In genomic region chr5:72584466-72584865, GRCh38 we compare ENCODE assay signal across 10 cellular contexts.
A peak's percentile ranks its signal among the peaks of the same experiment; 100 is the strongest.
DNase-seq lines count a peak whose midpoint lies in the region; ATAC-seq and TF ChIP-seq lines count a peak whose summit lies in the region.
"Had no signal": no experiment of that assay in that cellular context is flagged by ENCODE, and none has a peak within 500 bp of the region (broad histone marks: within the 10 kb centered on the region; RNA-seq: fewer than 3 reads in every experiment).

No MANE protein-coding gene starts in this region.

- H3K9me3 ChIP-seq in WERI-Rb-1 (ENCODE audit: severe bottlenecking) (no peaks in the 10 kb centered on the region), left lung (no peaks in the 10 kb centered on the region)

- H3K9me3 Mint-ChIP-seq in activated CD8-positive, alpha-beta T cell treated with anti-CD3 and anti-CD28 coated beads, Interleukin-2, amount 10 ng/mL, durations not matched to agents 7 days and 5 days (ENCODE audit: insufficient read depth), result no peaks in the 10 kb centered on the region
- peaks cover 4% of the 10 kb centered on the region for H3K9me3 Mint-ChIP-seq in activated naive CD8-positive, alpha-beta T cell treated with anti-CD3 and anti-CD28 coated beads for 36 hours

- H3K36me3 ChIP-seq in WERI-Rb-1 (no peaks in the 10 kb centered on the region), left lung (no peaks in the 10 kb centered on the region)

- no peaks in the 10 kb centered on the region for H3K4me1 ChIP-seq in left lung

- H3K27me3 ChIP-seq in WERI-Rb-1 (ENCODE audit: insufficient read depth, low read depth, severe bottlenecking) (no peaks in the 10 kb centered on the region), left lung (no peaks in the 10 kb centered on the region)

- CTCF ChIA-PET in activated CD8-positive, alpha-beta T cell treated with anti-CD3 and anti-CD28 coated beads, Interleukin-2, amount 10 ng/mL, durations not matched to agents 7 days and 5 days (lab: Charles Lee), result no interaction called here

- H3K4me3 ChIP-seq in fibroblast of villous mesenchyme (ENCODE audit: low read depth, low read length), result no peak overlapping the region
- no peak overlapping the region for H3K4me3 ChIP-seq in WERI-Rb-1 (ENCODE audit: low read depth, low read length)
- H3K4me3 ChIP-seq in left lung, result no peak overlapping the region

- TF ChIP-seq CTCF in C4-2B (conservative IDR thresholded peaks at IDR 0.05) (0 out of 2 replicates have a peak, but pooled peaks have one; percentile 4), fibroblast of villous mesenchyme (IDR thresholded peaks at IDR 0.05; ENCODE audit: insufficient read depth, low read depth, low read length) (no peak), WERI-Rb-1 (IDR thresholded peaks at IDR 0.05; ENCODE audit: low read depth, low read length) (no peak), left lung (IDR thresholded peaks at IDR 0.05) (no peak)

- H3K27ac ChIP-seq in C4-2B, result no peak overlapping the region
- H3K27ac ChIP-seq in WERI-Rb-1, result no peak overlapping the region
- H3K27ac ChIP-seq in left lung, result no peak overlapping the region

- DNase-seq in fibroblast of villous mesenchyme (ENCODE audit: low read depth) (peak; percentile 53), WERI-Rb-1 (no peak), left lung (no peak)
- DNase-seq in activated CD8-positive, alpha-beta T cell treated with anti-CD3 and anti-CD28 coated beads, Interleukin-2, amount 10 ng/mL, durations not matched to agents 7 days and 5 days, result no peak
- DNase-seq in activated naive CD8-positive, alpha-beta T cell treated with anti-CD3 and anti-CD28 coated beads for 36 hours, result no peak
- DNase-seq: activated T-cell treated with anti-CD3 and anti-CD28 coated beads, Interleukin-2, amount 50 U/mL, for 1 hour; NCI-H1694 had no signal

- intact Hi-C loops in left lung (cut with DNase I), result no loop called here

- H3K27ac Mint-ChIP-seq in activated CD8-positive, alpha-beta T cell treated with anti-CD3 and anti-CD28 coated beads, Interleukin-2, amount 10 ng/mL, durations not matched to agents 7 days and 5 days, result no peak overlapping the region
- no peak overlapping the region for H3K27ac Mint-ChIP-seq in activated naive CD8-positive, alpha-beta T cell treated with anti-CD3 and anti-CD28 coated beads for 36 hours

- POLR2A ChIA-PET in activated CD8-positive, alpha-beta T cell treated with anti-CD3 and anti-CD28 coated beads, Interleukin-2, amount 10 ng/mL, durations not matched to agents 7 days and 5 days (lab: Charles Lee), result no interaction called here

- no peaks in the 10 kb centered on the region for H3K4me1 Mint-ChIP-seq in activated CD8-positive, alpha-beta T cell treated with anti-CD3 and anti-CD28 coated beads, Interleukin-2, amount 10 ng/mL, durations not matched to agents 7 days and 5 days (ENCODE audit: low read depth)
- H3K4me1 Mint-ChIP-seq in activated naive CD8-positive, alpha-beta T cell treated with anti-CD3 and anti-CD28 coated beads for 36 hours, result no peaks in the 10 kb centered on the region

- peaks cover 11% of the 10 kb centered on the region for H3K27me3 Mint-ChIP-seq in activated CD8-positive, alpha-beta T cell treated with anti-CD3 and anti-CD28 coated beads, Interleukin-2, amount 10 ng/mL, durations not matched to agents 7 days and 5 days (ENCODE audit: low read depth)
- peaks cover 22% of the 10 kb centered on the region for H3K27me3 Mint-ChIP-seq in activated naive CD8-positive, alpha-beta T cell treated with anti-CD3 and anti-CD28 coated beads for 36 hours

- no peak overlapping the region for H3K4me3 Mint-ChIP-seq in activated CD8-positive, alpha-beta T cell treated with anti-CD3 and anti-CD28 coated beads, Interleukin-2, amount 10 ng/mL, durations not matched to agents 7 days and 5 days
- no peak overlapping the region for H3K4me3 Mint-ChIP-seq in activated naive CD8-positive, alpha-beta T cell treated with anti-CD3 and anti-CD28 coated beads for 36 hours

- H3K36me3 Mint-ChIP-seq in activated CD8-positive, alpha-beta T cell treated with anti-CD3 and anti-CD28 coated beads, Interleukin-2, amount 10 ng/mL, durations not matched to agents 7 days and 5 days (ENCODE audit: low read depth), result no peaks in the 10 kb centered on the region
- no peaks in the 10 kb centered on the region for H3K36me3 Mint-ChIP-seq in activated naive CD8-positive, alpha-beta T cell treated with anti-CD3 and anti-CD28 coated beads for 36 hours

- ATAC-seq in GM19023 (IDR thresholded peaks at IDR 0.05; ENCODE audit: unreplicated experiment) (peak; percentile 62), HG03432 (IDR thresholded peaks at IDR 0.05; ENCODE audit: unreplicated experiment) (peak; percentile 48), left lung (no peak)
- ATAC-seq in activated CD8-positive, alpha-beta T cell treated with anti-CD3 and anti-CD28 coated beads, Interleukin-2, amount 10 ng/mL, durations not matched to agents 7 days and 5 days, result no peak

Comparison
In these comparisons a context has a peak if more than half of its experiments do, and no peak if none do; other contexts are left out.
1. ATAC-seq: peak in GM19023 (single experiment) and HG03432 (single experiment); none in activated CD8-positive, alpha-beta T cell treated with anti-CD3 and anti-CD28 coated beads, Interleukin-2, amount 10 ng/mL, durations not matched to agents 7 days and 5 days (single experiment) and left lung (single experiment).